ENCODE assay signal across 26 cellular contexts in genomic region chr1:219463629-219464028, GRCh38.
DNase-seq lines count a peak whose midpoint lies in the region; TF ChIP-seq lines count a peak whose summit lies in the region.
"Had no signal": no experiment of that assay in that cellular context is flagged by ENCODE, and none has a peak within 500 bp of the region (broad histone marks: within the 10 kb centered on the region; RNA-seq: fewer than 3 reads in every experiment).

No MANE protein-coding gene starts in this region.

- H3K27ac ChIP-seq in GM23248: no peak overlapping the region
- H3K27ac ChIP-seq in MM.1S (ENCODE audit: low read length): no peak overlapping the region
- H3K27ac ChIP-seq: neutrophil, testis had no signal

- peaks cover 1% of the 10 kb centered on the region; the same call in 1 of the 2 replicates for H3K27me3 Mint-ChIP-seq in HFFc6 (ENCODE audit: insufficient read depth)
- H3K27me3 Mint-ChIP-seq: CD4-positive, alpha-beta T cell had no signal

- H3K4me3 Mint-ChIP-seq in HFFc6: no peak overlapping the region
- H3K4me3 Mint-ChIP-seq: activated CD8-positive, alpha-beta T cell treated with anti-CD3 and anti-CD28 coated beads for 36 hours; CD4-positive, alpha-beta T cell; memory B cell; stimulated activated effector memory CD8-positive, alpha-beta T cell treated with anti-CD3 and anti-CD28 coated beads, Interleukin-12 subunit alpha, Interleukin-12 subunit beta, amount 100 ng/mL, for 72 hours had no signal

- H4K20me1 ChIP-seq in GM23248 (ENCODE audit: insufficient read depth): no peaks in the 10 kb centered on the region
- H4K20me1 ChIP-seq in MM.1S (ENCODE audit: insufficient read depth, low read length): no peaks in the 10 kb centered on the region

- H3K9me2 ChIP-seq in GM23248 (ENCODE audit: insufficient read depth): no peaks in the 10 kb centered on the region
- H3K9me2 ChIP-seq in MM.1S (replicated peaks; ENCODE audit: insufficient read depth, low read length): no peaks in the 10 kb centered on the region

- H3K4me2 ChIP-seq in GM23248 (ENCODE audit: unreplicated experiment): no peak overlapping the region
- H3K4me2 ChIP-seq in MM.1S (ENCODE audit: low read depth, low read length): no peak overlapping the region
- H3K4me2 ChIP-seq: smooth muscle cell had no signal

- H2AFZ ChIP-seq in GM23248 (no peak overlapping the region), MM.1S (ENCODE audit: low read length) (no peak overlapping the region)

- no peaks in the 10 kb centered on the region for H3K36me3 Mint-ChIP-seq in HFFc6 (ENCODE audit: low read depth)
- H3K36me3 Mint-ChIP-seq: stimulated activated effector memory CD8-positive, alpha-beta T cell treated with anti-CD3 and anti-CD28 coated beads, Interleukin-12 subunit alpha, Interleukin-12 subunit beta, amount 100 ng/mL, for 72 hours had no signal

- in situ Hi-C loops in GM23248 (cut with MboI): no loop called here

- peaks cover 25% of the 10 kb centered on the region; the same call in 1 of the 2 replicates for H3K4me1 Mint-ChIP-seq in HFFc6 (ENCODE audit: low read depth)
- H3K4me1 Mint-ChIP-seq: stimulated activated effector memory CD8-positive, alpha-beta T cell treated with anti-CD3 and anti-CD28 coated beads, Interleukin-12 subunit alpha, Interleukin-12 subunit beta, amount 100 ng/mL, for 72 hours had no signal

- H3K9ac ChIP-seq in GM23248: no peak overlapping the region
- no peak overlapping the region for H3K9ac ChIP-seq in MM.1S (ENCODE audit: low read length)

- H3F3A ChIP-seq in GM23248 (ENCODE audit: insufficient read depth) (peaks cover 45% of the 10 kb centered on the region), MM.1S (ENCODE audit: insufficient read depth, low read length) (no peaks in the 10 kb centered on the region)

- H3K9me3 Mint-ChIP-seq in HFFc6: peaks cover 12% of the 10 kb centered on the region; the same call in 1 of the 2 replicates
- H3K9me3 Mint-ChIP-seq: activated CD8-positive, alpha-beta T cell treated with anti-CD3 and anti-CD28 coated beads for 36 hours; CD4-positive, alpha-beta T cell; memory B cell; stimulated activated effector memory CD8-positive, alpha-beta T cell treated with anti-CD3 and anti-CD28 coated beads, Interleukin-12 subunit alpha, Interleukin-12 subunit beta, amount 100 ng/mL, for 72 hours had no signal

- peaks cover 51% of the 10 kb centered on the region for H3K4me1 ChIP-seq in GM23248 (ENCODE audit: insufficient read depth)
- H3K4me1 ChIP-seq in MM.1S (ENCODE audit: low read length): peaks cover 11% of the 10 kb centered on the region; the same call in 1 of the 2 replicates
- H3K4me1 ChIP-seq: testis had no signal

- WGBS in GM23248 (ENCODE audit: low coverage in 1 of 2, low lambda C conversion rate in 2 of 2, missing lambda C conversion rate in 2 of 2), 2 experiments: 13 to 21% methylated on average over 4 of the region's 4 CpGs

- H3K4me3 ChIP-seq in AG09309 (ENCODE audit: control insufficient read depth, low read depth, low read length): no peak overlapping the region
- no peak overlapping the region for H3K4me3 ChIP-seq in GM23248
- no peak overlapping the region for H3K4me3 ChIP-seq in MM.1S (ENCODE audit: low read length)
- H3K4me3 ChIP-seq: smooth muscle cell, testis, vagina had no signal

- no peaks in the 10 kb centered on the region for H3K9me3 ChIP-seq in GM23248 (ENCODE audit: low read depth)
- no peaks in the 10 kb centered on the region for H3K9me3 ChIP-seq in MM.1S (replicated peaks; ENCODE audit: insufficient read depth, low read length)
- H3K9me3 ChIP-seq: neutrophil, testis, vagina had no signal

- no peak overlapping the region for H3K27ac Mint-ChIP-seq in HFFc6
- H3K27ac Mint-ChIP-seq: activated CD8-positive, alpha-beta T cell treated with anti-CD3 and anti-CD28 coated beads for 36 hours; CD4-positive, alpha-beta T cell; memory B cell; stimulated activated effector memory CD8-positive, alpha-beta T cell treated with anti-CD3 and anti-CD28 coated beads, Interleukin-12 subunit alpha, Interleukin-12 subunit beta, amount 100 ng/mL, for 72 hours had no signal

- DNase-seq in AG09309 (ENCODE audit: low read depth) (peak; percentile 28), GM23248 (peak; percentile 54), fibroblast of peridontal ligament (ENCODE audit: extremely low read depth) (peak; percentile 83), mucosa of gallbladder (ENCODE audit: low spot score) (peak; percentile 11), MM.1S (no peak), SW 1271 (lab: John Stamatoyannopoulos, UW) (no peak), HFFc6 (no peak), ecto neural progenitor cell (ENCODE audit: low spot score) (no peak)
- DNase-seq: ACHN; activated CD4-positive, CD25-positive, alpha-beta regulatory T cell treated with anti-CD3 and anti-CD28 coated beads, Interleukin-2, amount 50 U/mL, for 72 hours; activated CD8-positive, alpha-beta T cell treated with anti-CD3 and anti-CD28 coated beads for 36 hours; activated gamma-delta T cell; CD4-positive, alpha-beta T cell; IMR-90; kidney; NCI-H1417; NCI-H2081; NCI-H345; NCI-H82; SHP77 treated with DMSO at 0.1 percent for 48 hours; testis had no signal

- H3K36me3 ChIP-seq in GM23248 (ENCODE audit: low read depth) (no peaks in the 10 kb centered on the region), MM.1S (replicated peaks; ENCODE audit: insufficient read depth, low read length) (no peaks in the 10 kb centered on the region)
- H3K36me3 ChIP-seq: neutrophil, vagina had no signal

- TF ChIP-seq CTCF in AG09309 (IDR thresholded peaks at IDR 0.05; ENCODE audit: control insufficient read depth, insufficient read depth, low read depth, low read length, missing control alignments) (no peak), MM.1S (IDR thresholded peaks at IDR 0.05; ENCODE audit: low read length) (no peak), HFFc6 (IDR thresholded peaks at IDR 0.05) (no peak)

- H3K79me2 ChIP-seq in GM23248 (ENCODE audit: insufficient read depth) (no peaks in the 10 kb centered on the region), MM.1S (ENCODE audit: low read length) (no peaks in the 10 kb centered on the region)

- H3K27me3 ChIP-seq in GM23248 (replicated peaks; ENCODE audit: insufficient read depth): no peaks in the 10 kb centered on the region
- H3K27me3 ChIP-seq in MM.1S (replicated peaks; ENCODE audit: insufficient read depth, low read length): no peaks in the 10 kb centered on the region
- H3K27me3 ChIP-seq: neutrophil, testis, vagina had no signal

Comparison
In these comparisons a context has a peak if more than half of its experiments do, and no peak if none do; other contexts are left out.
1. DNase-seq: peak in AG09309 (single experiment), GM23248 (single experiment), fibroblast of peridontal ligament (single experiment) and mucosa of gallbladder (single experiment); none in MM.1S (single experiment), SW 1271 (0 of 2), HFFc6 (single experiment) and ecto neural progenitor cell (single experiment).